In the genomic region with DNA sequence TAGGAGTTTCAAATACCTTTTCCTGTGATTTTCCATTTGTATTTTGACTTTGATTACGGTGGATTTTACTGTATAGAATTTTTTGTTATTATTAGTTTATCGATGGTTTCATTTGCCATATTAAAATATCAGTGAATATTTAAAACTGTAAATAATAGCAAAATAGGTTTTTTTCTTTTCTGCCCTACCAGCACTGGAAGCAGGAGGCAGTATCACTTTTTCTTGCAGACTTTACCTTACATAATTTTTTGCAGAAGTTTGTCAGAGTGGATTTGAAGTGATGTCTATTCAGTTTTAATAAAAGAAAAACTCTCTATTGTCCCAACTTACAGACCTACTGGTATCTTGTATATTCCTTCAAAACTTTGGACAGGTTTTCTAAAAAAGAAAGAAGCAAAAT, we compare ENCODE assay signal across 20 cellular contexts.
"Had no signal": no experiment of that assay in that cellular context is flagged by ENCODE, and none has a peak within 500 bp of the region (broad histone marks: within the 10 kb centered on the region; RNA-seq: fewer than 3 reads in every experiment).

No MANE protein-coding gene starts in this region.

- H3K4me3 ChIP-seq: adrenal gland, body of pancreas, gastrocnemius medialis, heart left ventricle, lower lobe of right lung, psoas muscle, right lobe of liver, upper lobe of left lung had no signal

- H3K27ac ChIP-seq: adrenal gland, body of pancreas, gastrocnemius medialis, heart left ventricle, lower lobe of right lung, psoas muscle, right lobe of liver, upper lobe of left lung had no signal

- H3K27me3 ChIP-seq: adrenal gland, body of pancreas, gastrocnemius medialis, heart left ventricle, right lobe of liver, upper lobe of left lung had no signal

- H3K4me1 ChIP-seq: adrenal gland, body of pancreas, gastrocnemius medialis, heart left ventricle, lower lobe of right lung, psoas muscle, right lobe of liver, upper lobe of left lung had no signal

- H3K9me3 ChIP-seq: adrenal gland, gastrocnemius medialis, heart left ventricle, lower lobe of right lung, psoas muscle, right lobe of liver, upper lobe of left lung had no signal

- DNase-seq: activated B cell treated with CpG ODN at 0.5 μM for 24 hours; activated CD4-positive, alpha-beta T cell treated with anti-CD3 and anti-CD28 coated beads, Interleukin-2, amount 10 ng/mL, durations not matched to agents 24 days and 14 days; activated CD8-positive, alpha-beta memory T cell treated with anti-CD3 and anti-CD28 coated beads, Interleukin-2, amount 50 U/mL, for 4 hours; activated CD8-positive, alpha-beta T cell treated with anti-CD3 and anti-CD28 coated beads, Interleukin-2, amount 10 ng/mL, durations not matched to agents 7 days and 5 days; activated effector memory CD4-positive, alpha-beta T cell treated with anti-CD3 and anti-CD28 coated beads, Interleukin-2, amount 50 U/mL, for 16 hours; activated T-cell treated with anti-CD3 and anti-CD28 coated beads, Interleukin-2, amount 50 U/mL, for 48 hours; adrenal gland; body of pancreas; dermis blood vessel endothelial cell; effector memory CD8-positive, alpha-beta T cell; gastrocnemius medialis; heart left ventricle; immature natural killer cell; left colon; lower lobe of right lung; nucleus accumbens; psoas muscle; right lobe of liver; SW 1271; upper lobe of left lung had no signal

- H3K36me3 ChIP-seq: adrenal gland, gastrocnemius medialis, heart left ventricle, lower lobe of right lung, right lobe of liver, upper lobe of left lung had no signal
